In genomic region chr3:75272708-75273107, GRCh38 we compare ENCODE assay signal across 17 cellular contexts.
DNase-seq lines count a peak whose midpoint lies in the region; TF ChIP-seq lines count a peak whose summit lies in the region.
"Had no signal": no experiment of that assay in that cellular context is flagged by ENCODE, and none has a peak within 500 bp of the region (broad histone marks: within the 10 kb centered on the region; RNA-seq: fewer than 3 reads in every experiment).

No MANE protein-coding gene starts in this region.

- H3K27ac ChIP-seq in epithelial cell of prostate = no peak overlapping the region
- H3K27ac ChIP-seq: adrenal gland, psoas muscle, SJSA1 had no signal

- H3K4me3 Mint-ChIP-seq in endothelial cell (ENCODE audit: unreplicated experiment) = no peak overlapping the region
- H3K4me3 Mint-ChIP-seq in progenitor cell of endocrine pancreas (ENCODE audit: low read depth) = no peak overlapping the region
- H3K4me3 Mint-ChIP-seq: CD4-positive, CD25-positive, alpha-beta regulatory T cell had no signal

- DNase-seq in AG20443 (ENCODE audit: low spot score) (peak; percentile 53), HT1080 (ENCODE audit: low read depth) (peak; percentile 26), epithelial cell of prostate (ENCODE audit: low read depth, low spot score) (peak; percentile 8), lung microvascular endothelial cell (ENCODE audit: low read depth in 2 of 2) (peak; percentile 15 to 44), endothelial cell (ENCODE audit: low spot score) (no peak), hypothalamus (lab: John Stamatoyannopoulos, UW) (no peak), progenitor cell of endocrine pancreas (ENCODE audit: low spot score, unreplicated experiment) (no peak)
- DNase-seq in activated naive CD4-positive, alpha-beta T cell treated with Interleukin-2 at 50 U/mL for 16 hours = no peak
- DNase-seq: activated CD4-positive, alpha-beta T cell treated with anti-CD3 and anti-CD28 coated beads, Interleukin-2, amount 50 U/mL, for 4 hours; activated T-cell treated with anti-CD3 and anti-CD28 coated beads, Interleukin-2, amount 50 U/mL, for 48 hours; CD4-positive, CD25-positive, alpha-beta regulatory T cell; dermis blood vessel endothelial cell; kidney; psoas muscle; stimulated activated CD4-positive, alpha-beta T cell treated with anti-CD3 and anti-CD28 coated beads, Interleukin-1b, Interleukin-23, amount 100 ng/mL, for 48 hours had no signal

- no peak overlapping the region for H3K27ac Mint-ChIP-seq in endothelial cell (ENCODE audit: unreplicated experiment)
- no peak overlapping the region for H3K27ac Mint-ChIP-seq in progenitor cell of endocrine pancreas
- H3K27ac Mint-ChIP-seq: CD4-positive, CD25-positive, alpha-beta regulatory T cell had no signal

- no peaks in the 10 kb centered on the region for H3K36me3 Mint-ChIP-seq in endothelial cell (ENCODE audit: low read depth, unreplicated experiment)
- H3K36me3 Mint-ChIP-seq in progenitor cell of endocrine pancreas (ENCODE audit: insufficient read depth) = no peaks in the 10 kb centered on the region
- H3K36me3 Mint-ChIP-seq: CD4-positive, CD25-positive, alpha-beta regulatory T cell had no signal

- no peaks in the 10 kb centered on the region for H3K9me3 Mint-ChIP-seq in endothelial cell (ENCODE audit: unreplicated experiment)
- H3K9me3 Mint-ChIP-seq in progenitor cell of endocrine pancreas (ENCODE audit: low read depth) = no peaks in the 10 kb centered on the region

- H3K4me1 Mint-ChIP-seq in endothelial cell (ENCODE audit: unreplicated experiment) (peaks cover 14% of the 10 kb centered on the region), progenitor cell of endocrine pancreas (ENCODE audit: low read depth) (no peaks in the 10 kb centered on the region)
- H3K4me1 Mint-ChIP-seq: CD4-positive, CD25-positive, alpha-beta regulatory T cell had no signal

- H3K27me3 Mint-ChIP-seq in endothelial cell (ENCODE audit: unreplicated experiment) = no peaks in the 10 kb centered on the region
- no peaks in the 10 kb centered on the region for H3K27me3 Mint-ChIP-seq in progenitor cell of endocrine pancreas
- H3K27me3 Mint-ChIP-seq: CD4-positive, CD25-positive, alpha-beta regulatory T cell had no signal

- TF ChIP-seq CTCF in endothelial cell (IDR thresholded peaks at IDR 0.05; ENCODE audit: unreplicated experiment) = no peak
- TF ChIP-seq CTCF in progenitor cell of endocrine pancreas (IDR thresholded peaks at IDR 0.05; ENCODE audit: unreplicated experiment) = no peak

Comparison
In these comparisons a context has a peak if more than half of its experiments do, and no peak if none do; other contexts are left out.
1. DNase-seq: peak in AG20443 (single experiment), HT1080 (single experiment), epithelial cell of prostate (single experiment) and lung microvascular endothelial cell (2 of 2); none in endothelial cell (single experiment), activated naive CD4-positive, alpha-beta T cell treated with Interleukin-2 at 50 U/mL for 16 hours (single experiment), hypothalamus (0 of 51) and progenitor cell of endocrine pancreas (single experiment).